8 cellular contexts compared by ENCODE assay signal in the genomic region with DNA sequence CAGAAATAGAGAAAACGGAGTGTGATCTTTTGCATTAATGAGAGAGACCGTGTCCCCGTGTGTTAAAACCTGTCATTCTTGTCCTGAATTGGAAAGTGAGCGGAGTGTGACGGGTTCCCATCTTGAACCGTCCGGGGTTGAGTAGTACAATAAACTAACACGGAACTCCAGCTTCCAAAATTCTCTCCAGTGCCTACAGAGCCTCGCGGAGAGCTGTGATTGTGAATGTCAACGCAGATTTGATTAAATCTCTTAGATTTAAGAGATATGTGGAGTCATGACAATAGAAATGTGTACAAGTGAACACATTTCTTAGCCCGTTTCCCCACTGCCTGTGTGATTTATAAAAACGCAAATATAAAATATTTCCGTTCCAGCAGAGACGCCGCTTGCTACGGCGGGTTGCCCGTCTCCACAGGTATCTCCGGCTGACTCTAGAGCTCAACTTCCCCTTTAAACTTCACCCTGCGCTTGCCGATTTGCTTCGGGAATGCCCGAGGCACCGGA. TPM values are rescaled to one million over a fixed set of nuclear protein-coding genes. Genes with fewer than 3 reads are reported as not detected.
DNase-seq lines count a peak whose midpoint lies in the region; ATAC-seq, FAIRE-seq and TF ChIP-seq lines count a peak whose summit lies in the region.

No MANE protein-coding gene starts in this region.

- peak overlapping the region; percentile 97 for H3K9ac ChIP-seq in endothelial cell of umbilical vein (replicated peaks; ENCODE audit: extremely low read depth, insufficient read depth, low read length)

- peaks cover 26% of the 10 kb centered on the region for H3K4me1 Mint-ChIP-seq in activated CD4-positive, alpha-beta T cell treated with anti-CD3 and anti-CD28 coated beads, Interleukin-2, amount 10 ng/mL, durations not matched to agents 24 days and 14 days

- peak overlapping the region; percentile 94 for H3K4me3 Mint-ChIP-seq in activated CD4-positive, alpha-beta T cell treated with anti-CD3 and anti-CD28 coated beads, Interleukin-2, amount 10 ng/mL, durations not matched to agents 24 days and 14 days

- CTCF ChIA-PET in endothelial cell of umbilical vein (lab: Charles Lee): interaction anchor here (0.8 to 2.4 kb wide), 6 partner anchors 9 to 137 kb away, joined by 3 to 13 read pairs (median 3); no protein-coding TSS in a partner anchor

- TSS peak; percentile 95 for BruUV-seq in endothelial cell of umbilical vein (replicated peaks; lab: Mats Ljungman, UMichigan)

- peak overlapping the region; percentile 87 for H3K27ac ChIP-seq in endothelial cell of umbilical vein (ENCODE audit: insufficient read depth, low read depth, low read length)
- peak overlapping the region; percentile 75 to 91 for H3K27ac ChIP-seq in testis

- ATAC-seq in HG02588 (IDR thresholded peaks at IDR 0.05; ENCODE audit: unreplicated experiment) (peak; percentile 30), mucosa of descending colon (peak; percentile 75)

- H3K79me2 ChIP-seq in endothelial cell of umbilical vein (ENCODE audit: control insufficient read depth, insufficient read depth, low read length): peaks cover 45% of the 10 kb centered on the region

- TF ChIP-seq CTCF in NB4 (IDR thresholded peaks at IDR 0.05; ENCODE audit: low read depth, low read length) (no peak), endothelial cell of umbilical vein (IDR thresholded peaks at IDR 0.05; ENCODE audit: extremely low read depth in 1 of 2, insufficient read depth in 1 of 2, low read depth in 1 of 2, low read length in 2 of 2) (no peak), mucosa of descending colon (IDR thresholded peaks at IDR 0.05) (no peak), testis (IDR thresholded peaks at IDR 0.05) (no peak)

- H3K36me3 ChIP-seq in endothelial cell of umbilical vein (ENCODE audit: control insufficient read depth in 2 of 2, extremely low read depth in 1 of 2, insufficient read depth in 2 of 2, low read length in 2 of 2) (peaks cover 3 to 9% of the 10 kb centered on the region in 2 experiments), mucosa of descending colon (ENCODE audit: low read depth) (no peaks in the 10 kb centered on the region), testis (ENCODE audit: low read depth, missing control alignments) (no peaks in the 10 kb centered on the region)

- POLR2A ChIA-PET in endothelial cell of umbilical vein (lab: Charles Lee): interaction anchor here (0.6 to 1.3 kb wide), 9 partner anchors 9 to 553 kb away, joined by 3 to 7 read pairs (median 3); partner anchors contain the start of genes FGD6, NDUFA12, NR2C1 and VEZT

- 0 to 1% methylated on average over 25 of the region's 25 CpGs for WGBS in testis, 2 donors

- H3K9me3 ChIP-seq in endothelial cell of umbilical vein (replicated peaks; ENCODE audit: control insufficient read depth, insufficient read depth, low read length) (no peaks in the 10 kb centered on the region), mucosa of descending colon (no peaks in the 10 kb centered on the region), testis (no peaks in the 10 kb centered on the region)

- no peak for TF ChIP-seq POLR2A in NB4 (IDR thresholded peaks at IDR 0.05; ENCODE audit: extremely low read depth, insufficient read length)
- TF ChIP-seq POLR2A in endothelial cell of umbilical vein (IDR thresholded peaks at IDR 0.05; ENCODE audit: low read depth, low read length): no peak
- TF ChIP-seq POLR2A in testis (IDR thresholded peaks at IDR 0.05): no peak

- peak overlapping the region; percentile 100 for H3K27ac Mint-ChIP-seq in activated CD4-positive, alpha-beta T cell treated with anti-CD3 and anti-CD28 coated beads, Interleukin-2, amount 10 ng/mL, durations not matched to agents 24 days and 14 days

- H3K9me1 ChIP-seq in endothelial cell of umbilical vein (replicated peaks; ENCODE audit: control insufficient read depth, extremely low read depth, insufficient read depth, low read length): no peaks in the 10 kb centered on the region

- peaks cover 18% of the 10 kb centered on the region for H3K4me1 ChIP-seq in endothelial cell of umbilical vein (ENCODE audit: control insufficient read depth, extremely low read depth, insufficient read depth, low read length)
- H3K4me1 ChIP-seq in mucosa of descending colon (ENCODE audit: low read depth): peaks cover 9% of the 10 kb centered on the region
- peaks cover 10% of the 10 kb centered on the region for H3K4me1 ChIP-seq in testis

- H3K4me3 ChIP-seq in NB4 (ENCODE audit: low read depth, low read length) (peak overlapping the region; percentile 79), endothelial cell of umbilical vein (replicated peaks in 1 of 3; ENCODE audit: insufficient read depth in 1 of 3, low read depth in 1 of 3, low read length in 3 of 3) (peak overlapping the region; percentile 56 to 82 (median 62)), mucosa of descending colon (peak overlapping the region; percentile 85), testis (peak overlapping the region; percentile 70 to 86)

- no peaks in the 10 kb centered on the region for H3K9me3 Mint-ChIP-seq in activated CD4-positive, alpha-beta T cell treated with anti-CD3 and anti-CD28 coated beads, Interleukin-2, amount 10 ng/mL, durations not matched to agents 24 days and 14 days

- FAIRE-seq in endothelial cell of umbilical vein (lab: Jason Lieb, UNC): no peak

- peak overlapping the region; percentile 100 for H3K4me2 ChIP-seq in endothelial cell of umbilical vein (ENCODE audit: insufficient read depth, low read length)

- peak overlapping the region; percentile 82 for H2AFZ ChIP-seq in endothelial cell of umbilical vein (ENCODE audit: low read depth, low read length)

- no peaks in the 10 kb centered on the region for H3K27me3 Mint-ChIP-seq in activated CD4-positive, alpha-beta T cell treated with anti-CD3 and anti-CD28 coated beads, Interleukin-2, amount 10 ng/mL, durations not matched to agents 24 days and 14 days

- H3K36me3 Mint-ChIP-seq in activated CD4-positive, alpha-beta T cell treated with anti-CD3 and anti-CD28 coated beads, Interleukin-2, amount 10 ng/mL, durations not matched to agents 24 days and 14 days (ENCODE audit: low read depth): peaks cover 30% of the 10 kb centered on the region

- H3K27me3 ChIP-seq in endothelial cell of umbilical vein (ENCODE audit: control insufficient read depth in 2 of 2, insufficient read depth in 2 of 2, low read length in 2 of 2) (no peaks in the 10 kb centered on the region), testis (no peaks in the 10 kb centered on the region)

- no peaks in the 10 kb centered on the region for H4K20me1 ChIP-seq in endothelial cell of umbilical vein (replicated peaks; ENCODE audit: control insufficient read depth, extremely low read depth, insufficient read depth, low read length)

- intact Hi-C loops in activated CD4-positive, alpha-beta T cell treated with anti-CD3 and anti-CD28 coated beads, Interleukin-2, amount 10 ng/mL, durations not matched to agents 24 days and 14 days (cut with micrococcal nuclease): loop anchor here (5.0 to 10.0 kb wide), 3 partner anchors 381 to 1431 kb away; partner anchors contain the start of genes NEDD1 and SNRPF
- intact Hi-C loops in endothelial cell of umbilical vein (cut with micrococcal nuclease) (loop anchor here (2.0 to 5.0 kb wide), 2 partner anchors 115 to 371 kb away; no protein-coding TSS in a partner anchor), mucosa of descending colon (cut with DNase I, micrococcal nuclease) (no loop called here), testis (cut with DNase I; ENCODE audit: low total_unique reads) (no loop called here)

- dilution Hi-C loops in endothelial cell of umbilical vein (cut with MboI; ENCODE audit: extremely low pct_ligation_motif_present, low sequenced_read_pairs): no loop called here

- peak; percentile 10 for DNase-seq in activated T-cell treated with anti-CD3 and anti-CD28 coated beads for 1 hour (ENCODE audit: low read depth)
- DNase-seq in activated T-cell treated with anti-CD3 and anti-CD28 coated beads, Interleukin-2, amount 50 U/mL, for 48 hours: no peak
- peak; percentile 64 for DNase-seq in NB4 (ENCODE audit: low read depth)
- peak; percentile 80 for DNase-seq in activated CD4-positive, alpha-beta T cell treated with anti-CD3 and anti-CD28 coated beads, Interleukin-2, amount 10 ng/mL, durations not matched to agents 24 days and 14 days
- DNase-seq in endothelial cell of umbilical vein (ENCODE audit: low read depth, low spot score): peak; percentile 76
- peak in 2 of 3 donors; percentile 48 to 68 for DNase-seq in mucosa of descending colon
- DNase-seq in testis: peak; percentile 71

TF ChIP-seq in endothelial cell of umbilical vein, 7 proteins besides CTCF, POLR2A, EP300 and RAD21:
- TF ChIP-seq GATA2 (IDR thresholded peaks at IDR 0.05; ENCODE audit: insufficient read depth, insufficient read length, low read depth, low read length) (peak; percentile 29), POLR2AphosphoS5 (IDR thresholded peaks at IDR 0.05; ENCODE audit: insufficient read depth, low read depth, low read length) (no peak), MAX (IDR thresholded peaks at IDR 0.05; ENCODE audit: insufficient read depth, insufficient read length) (no peak), EZH2 (IDR thresholded peaks at IDR 0.05; ENCODE audit: borderline replicate concordance, low read depth, low read length, severe bottlenecking) (no peak), JUN (IDR thresholded peaks at IDR 0.05; ENCODE audit: borderline replicate concordance, insufficient read depth, insufficient read length, low read depth) (no peak), FOS (IDR thresholded peaks at IDR 0.05; ENCODE audit: borderline replicate concordance, insufficient read depth, low read length) (no peak), MYC (IDR thresholded peaks at IDR 0.05; ENCODE audit: low read depth, low read length) (no peak)

RNA-seq across cellular contexts. Expression of gene METAP2, which starts 0.5 kb away (rescaled TPM):
- total RNA-seq in activated CD4-positive, alpha-beta T cell treated with anti-CD3 and anti-CD28 coated beads, Interleukin-2, amount 10 ng/mL, durations not matched to agents 24 days and 14 days: 125 and 133 TPM in 2 replicates
- total RNA-seq in endothelial cell of umbilical vein (89.1 and 105 TPM in 2 replicates), mucosa of descending colon (10 to 100 TPM; 35.2 to 67.7 (median 51.5) TPM), testis (10 to 100 TPM; 73.2 to 83.1 TPM)
- polyA plus RNA-seq in endothelial cell of umbilical vein (16.0 and 28.5 TPM in 2 replicates), testis (ENCODE audit: insufficient read depth, low read depth, low replicate concordance) (86.1 TPM)
- 58.3 and 59.5 TPM in 2 replicates for polyA plus RNA-seq in endothelial cell of umbilical vein (2011; cell fraction: cytosol; rRNA removed)
- 27.1 and 61.2 TPM in 2 replicates for polyA plus RNA-seq in endothelial cell of umbilical vein (2011; cell fraction: nucleus; rRNA removed)
- 108 and 144 TPM in 2 replicates for polyA plus RNA-seq in endothelial cell of umbilical vein (2012)
- 17.6 and 17.7 TPM in 2 replicates for polyA minus RNA-seq in endothelial cell of umbilical vein
- polyA minus RNA-seq in endothelial cell of umbilical vein (2011; cell fraction: cytosol; rRNA and poly(A)+ RNA removed): 33.7 TPM
- polyA minus RNA-seq in endothelial cell of umbilical vein (2011; cell fraction: nucleus; rRNA and poly(A)+ RNA removed): 22.5 and 26.0 TPM in 2 replicates

Comparison
In these comparisons a context has a peak if more than half of its experiments do, and no peak if none do; other contexts are left out.
1. DNase-seq: peak in activated T-cell treated with anti-CD3 and anti-CD28 coated beads for 1 hour (single experiment), NB4 (single experiment), activated CD4-positive, alpha-beta T cell treated with anti-CD3 and anti-CD28 coated beads, Interleukin-2, amount 10 ng/mL, durations not matched to agents 24 days and 14 days (single experiment), endothelial cell of umbilical vein (single experiment), mucosa of descending colon (2 of 3) and testis (single experiment); none in activated T-cell treated with anti-CD3 and anti-CD28 coated beads, Interleukin-2, amount 50 U/mL, for 48 hours (0 of 2).
2. intact Hi-C loops: an anchor here in activated CD4-positive, alpha-beta T cell treated with anti-CD3 and anti-CD28 coated beads, Interleukin-2, amount 10 ng/mL, durations not matched to agents 24 days and 14 days (5.0 to 10.0 kb wide) and endothelial cell of umbilical vein (2.0 to 5.0 kb wide); none called in mucosa of descending colon and testis.
3. Peak in every context shown above with its lines, with median percentiles within 50 percentile points of each other: H3K4me3 ChIP-seq.